ENCODE assay signal across 17 cellular contexts in the genomic region with DNA sequence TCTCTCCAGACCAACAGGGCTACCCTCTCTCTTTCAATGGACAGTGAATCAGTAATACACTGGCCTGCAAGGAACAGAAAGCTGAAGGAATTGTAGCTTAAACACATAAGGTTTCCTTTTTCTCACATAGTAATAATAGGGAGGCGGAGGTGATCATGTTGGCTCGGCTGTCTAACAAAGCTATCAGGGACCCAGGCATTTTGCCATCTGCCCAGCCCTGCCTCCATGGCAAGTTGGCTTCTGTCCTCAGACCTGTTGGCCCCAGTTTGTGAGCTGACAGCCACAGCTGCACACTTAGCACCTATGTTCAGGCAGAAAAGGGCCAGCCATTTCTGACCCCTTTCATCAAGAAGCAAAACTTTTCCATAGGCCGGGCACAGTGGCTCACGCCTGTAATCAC. TPM values are rescaled to one million over a fixed set of nuclear protein-coding genes. Genes with fewer than 3 reads are reported as not detected.
DNase-seq lines count a peak whose midpoint lies in the region; ATAC-seq, FAIRE-seq and TF ChIP-seq lines count a peak whose summit lies in the region.
"Had no signal": no experiment of that assay in that cellular context is flagged by ENCODE, and none has a peak within 500 bp of the region (broad histone marks: within the 10 kb centered on the region; RNA-seq: fewer than 3 reads in every experiment).

No MANE protein-coding gene starts in this region.

- CTCF ChIA-PET in activated CD4-positive, alpha-beta T cell treated with anti-CD3 and anti-CD28 coated beads for 36 hours (lab: Charles Lee), result interaction anchor here (0.5 to 0.8 kb wide), 2 partner anchors 83 to 277 kb away, joined by 3 read pairs; no protein-coding TSS in a partner anchor

- H3K27ac ChIP-seq in pancreas (no peak overlapping the region), upper lobe of right lung (no peak overlapping the region), smooth muscle cell (ENCODE audit: low read depth) (no peak overlapping the region)

- H3K9me3 ChIP-seq in pancreas (no peaks in the 10 kb centered on the region), upper lobe of right lung (no peaks in the 10 kb centered on the region), smooth muscle cell (replicated peaks; ENCODE audit: low read depth) (no peaks in the 10 kb centered on the region)

- no peak for ATAC-seq in activated CD4-positive, alpha-beta T cell treated with anti-CD3 and anti-CD28 coated beads for 36 hours
- ATAC-seq in left ventricle myocardium superior (peak; percentile 81), pancreas (peak; percentile 76 to 91 (median 88)), upper lobe of right lung (no peak)

- TF ChIP-seq CTCF in pancreas (IDR thresholded peaks at IDR 0.05) (no peak), upper lobe of right lung (IDR thresholded peaks at IDR 0.05) (no peak), smooth muscle cell (IDR thresholded peaks at IDR 0.05; ENCODE audit: borderline replicate concordance, insufficient read depth, poor library complexity, severe bottlenecking) (no peak)

- no peaks in the 10 kb centered on the region for H3K79me2 ChIP-seq in smooth muscle cell (ENCODE audit: low read depth)

- H3K36me3 Mint-ChIP-seq in activated CD4-positive, alpha-beta T cell treated with anti-CD3 and anti-CD28 coated beads for 36 hours (ENCODE audit: low read depth), result no peaks in the 10 kb centered on the region
- H3K36me3 Mint-ChIP-seq in activated CD4-positive, alpha-beta T cell treated with anti-CD3 and anti-CD28 coated beads, Interleukin-2, amount 10 ng/mL, durations not matched to agents 24 days and 14 days (ENCODE audit: low read depth), result no peaks in the 10 kb centered on the region

- H4K20me1 ChIP-seq in smooth muscle cell (ENCODE audit: low read depth), result no peaks in the 10 kb centered on the region

- H3K4me3 Mint-ChIP-seq in activated CD4-positive, alpha-beta T cell treated with anti-CD3 and anti-CD28 coated beads for 36 hours, result no peak overlapping the region
- H3K4me3 Mint-ChIP-seq in activated CD4-positive, alpha-beta T cell treated with anti-CD3 and anti-CD28 coated beads, Interleukin-2, amount 10 ng/mL, durations not matched to agents 24 days and 14 days, result no peak overlapping the region
- H3K4me3 Mint-ChIP-seq: H9 had no signal

- H3K4me3 ChIP-seq in pancreas (no peak overlapping the region), upper lobe of right lung (no peak overlapping the region), smooth muscle cell (no peak overlapping the region)
- H3K4me3 ChIP-seq: BLaER1 treated with 17β-estradiol and CSF1 and Interleukin-3, amounts not matched to agents 10 nM and 100 nM had no signal

- intact Hi-C loops in activated CD4-positive, alpha-beta T cell treated with anti-CD3 and anti-CD28 coated beads for 36 hours (cut with DNase I, micrococcal nuclease), result no loop called here
- intact Hi-C loops in activated CD4-positive, alpha-beta T cell treated with anti-CD3 and anti-CD28 coated beads, Interleukin-2, amount 10 ng/mL, durations not matched to agents 24 days and 14 days (cut with micrococcal nuclease), result no loop called here
- intact Hi-C loops in left ventricle myocardium superior (cut with micrococcal nuclease) (no loop called here), pancreas (cut with DNase I) (no loop called here), upper lobe of right lung (cut with DNase I) (no loop called here)

- no peaks in the 10 kb centered on the region for H3K4me1 Mint-ChIP-seq in activated CD4-positive, alpha-beta T cell treated with anti-CD3 and anti-CD28 coated beads for 36 hours
- peaks cover 2% of the 10 kb centered on the region for H3K4me1 Mint-ChIP-seq in activated CD4-positive, alpha-beta T cell treated with anti-CD3 and anti-CD28 coated beads, Interleukin-2, amount 10 ng/mL, durations not matched to agents 24 days and 14 days

- H2AFZ ChIP-seq in smooth muscle cell (ENCODE audit: low read depth), result no peak overlapping the region

- POLR2A ChIA-PET in activated CD4-positive, alpha-beta T cell treated with anti-CD3 and anti-CD28 coated beads for 36 hours (lab: Charles Lee), result no interaction called here

- 27 to 35% methylated on average over 4 of the region's 4 CpGs for WGBS in pancreas, 2 donors
- WGBS in smooth muscle cell (ENCODE audit: low lambda C conversion rate), result 98% methylated on average over 4 of the region's 4 CpGs

- H3K4me2 ChIP-seq in smooth muscle cell, result no peak overlapping the region

- H3K27me3 ChIP-seq in pancreas (no peaks in the 10 kb centered on the region), upper lobe of right lung (peaks cover 5% of the 10 kb centered on the region), smooth muscle cell (ENCODE audit: low read depth) (no peaks in the 10 kb centered on the region)
- H3K27me3 ChIP-seq: BLaER1 treated with 17β-estradiol and CSF1 and Interleukin-3, amounts not matched to agents 10 nM and 100 nM had no signal

- no peaks in the 10 kb centered on the region for H3F3A ChIP-seq in smooth muscle cell (ENCODE audit: low read depth)

- FAIRE-seq in pancreas (lab: Jason Lieb, UNC) (no peak), urothelium cell line (lab: Jason Lieb, UNC) (no peak)

- no peak overlapping the region for H3K27ac Mint-ChIP-seq in activated CD4-positive, alpha-beta T cell treated with anti-CD3 and anti-CD28 coated beads for 36 hours
- no peak overlapping the region for H3K27ac Mint-ChIP-seq in activated CD4-positive, alpha-beta T cell treated with anti-CD3 and anti-CD28 coated beads, Interleukin-2, amount 10 ng/mL, durations not matched to agents 24 days and 14 days

- H3K9me3 Mint-ChIP-seq in activated CD4-positive, alpha-beta T cell treated with anti-CD3 and anti-CD28 coated beads for 36 hours (ENCODE audit: low read depth), result no peaks in the 10 kb centered on the region
- no peaks in the 10 kb centered on the region for H3K9me3 Mint-ChIP-seq in activated CD4-positive, alpha-beta T cell treated with anti-CD3 and anti-CD28 coated beads, Interleukin-2, amount 10 ng/mL, durations not matched to agents 24 days and 14 days

- H3K4me1 ChIP-seq in pancreas, result no peaks in the 10 kb centered on the region
- H3K4me1 ChIP-seq in upper lobe of right lung, result no peaks in the 10 kb centered on the region
- peaks cover 6% of the 10 kb centered on the region for H3K4me1 ChIP-seq in smooth muscle cell (ENCODE audit: low read depth)

- H3K27me3 Mint-ChIP-seq in activated CD4-positive, alpha-beta T cell treated with anti-CD3 and anti-CD28 coated beads for 36 hours, result peaks cover 7% of the 10 kb centered on the region
- peaks cover 5% of the 10 kb centered on the region for H3K27me3 Mint-ChIP-seq in activated CD4-positive, alpha-beta T cell treated with anti-CD3 and anti-CD28 coated beads, Interleukin-2, amount 10 ng/mL, durations not matched to agents 24 days and 14 days

- peak; percentile 1 for DNase-seq in activated CD4-positive, alpha-beta T cell treated with anti-CD3 and anti-CD28 coated beads for 36 hours
- no peak for DNase-seq in activated CD4-positive, alpha-beta T cell treated with anti-CD3 and anti-CD28 coated beads, Interleukin-2, amount 10 ng/mL, durations not matched to agents 24 days and 14 days
- peak; percentile 77 for DNase-seq in left ventricle myocardium superior
- peak in 5 of 6 donors; percentile 78 to 90 (median 83) for DNase-seq in pancreas
- DNase-seq in upper lobe of right lung, result peak; percentile 23
- no peak for DNase-seq in urothelium cell line (ENCODE audit: low spot score)
- no peak for DNase-seq in smooth muscle cell (lab: John Stamatoyannopoulos, UW; ENCODE audit: unreplicated experiment)
- DNase-seq in NOMO-1 treated with DMSO at 0.1 percent for 48 hours (lab: John Stamatoyannopoulos, UW; ENCODE audit: unreplicated experiment), result no peak
- DNase-seq: DMS153, EL, NCI-H1417, NCI-H2029, NCI-H510A had no signal

- no peak overlapping the region for H3K9ac ChIP-seq in smooth muscle cell (ENCODE audit: low read depth)
- H3K9ac ChIP-seq: BLaER1 treated with 17β-estradiol and CSF1 and Interleukin-3, amounts not matched to agents 10 nM and 100 nM had no signal

- H3K36me3 ChIP-seq in pancreas (no peaks in the 10 kb centered on the region), upper lobe of right lung (no peaks in the 10 kb centered on the region), smooth muscle cell (ENCODE audit: low read depth) (no peaks in the 10 kb centered on the region)
- H3K36me3 ChIP-seq: BLaER1 treated with 17β-estradiol and CSF1 and Interleukin-3, amounts not matched to agents 10 nM and 100 nM had no signal

RNA-seq across cellular contexts. Expression of gene CHRNG, which starts 2.0 kb away (rescaled TPM):
- total RNA-seq in activated CD4-positive, alpha-beta T cell treated with anti-CD3 and anti-CD28 coated beads for 36 hours, result not detected
- total RNA-seq in activated CD4-positive, alpha-beta T cell treated with anti-CD3 and anti-CD28 coated beads, Interleukin-2, amount 10 ng/mL, durations not matched to agents 24 days and 14 days, result not detected in 2 replicates
- total RNA-seq in left ventricle myocardium superior, result not detected
- not detected for total RNA-seq in pancreas
- polyA plus RNA-seq in pancreas, result not detected
- not detected for total RNA-seq in upper lobe of right lung
- total RNA-seq in smooth muscle cell, result 0.58 TPM in 1 of 2 replicates, not detected in the other
- 0.84 TPM in 1 of 2 replicates, not detected in the other for polyA plus RNA-seq in smooth muscle cell
- total RNA-seq: A172, H9, RPMI7951 had no signal

RNA-seq across cellular contexts. Expression of gene CHRND, which starts 11.5 kb away (rescaled TPM):
- not detected for total RNA-seq in activated CD4-positive, alpha-beta T cell treated with anti-CD3 and anti-CD28 coated beads for 36 hours
- total RNA-seq in activated CD4-positive, alpha-beta T cell treated with anti-CD3 and anti-CD28 coated beads, Interleukin-2, amount 10 ng/mL, durations not matched to agents 24 days and 14 days, result not detected in 2 replicates
- total RNA-seq in left ventricle myocardium superior, result not detected
- total RNA-seq in pancreas, result under 1 TPM in 2 of 6 donors, not detected in 4; 0.12 to 0.22 TPM
- under 1 TPM in 1 of 2 donors, not detected in 1; 0.07 TPM for polyA plus RNA-seq in pancreas
- not detected for total RNA-seq in upper lobe of right lung
- total RNA-seq in smooth muscle cell, result not detected in 2 replicates
- polyA plus RNA-seq in smooth muscle cell, result not detected in 2 replicates
- total RNA-seq: A172, H9, RPMI7951 had no signal

RNA-seq across cellular contexts. Expression of gene TIGD1, which starts 12.9 kb away (rescaled TPM):
- 1 to 10 TPM; 7.6 to 7.9 TPM for total RNA-seq in activated CD4-positive, alpha-beta T cell treated with anti-CD3 and anti-CD28 coated beads for 36 hours
- 8.5 and 9.4 TPM in 2 replicates for total RNA-seq in activated CD4-positive, alpha-beta T cell treated with anti-CD3 and anti-CD28 coated beads, Interleukin-2, amount 10 ng/mL, durations not matched to agents 24 days and 14 days
- 1.7 TPM for total RNA-seq in left ventricle myocardium superior
- 1 to 10 TPM in 5 of 6 donors, under 1 TPM in 1; 0.88 to 2.8 (median 2.0) TPM for total RNA-seq in pancreas
- 1 to 10 TPM; 2.8 to 5.9 TPM for polyA plus RNA-seq in pancreas
- total RNA-seq in upper lobe of right lung, result 3.9 TPM
- 7.4 and 8.1 TPM in 2 replicates for total RNA-seq in smooth muscle cell
- 1.9 and 2.9 TPM in 2 replicates for polyA plus RNA-seq in smooth muscle cell

RNA-seq across cellular contexts. Expression of gene EIF4E2, which starts 13.0 kb away (rescaled TPM):
- total RNA-seq in activated CD4-positive, alpha-beta T cell treated with anti-CD3 and anti-CD28 coated beads for 36 hours, result 10 to 100 TPM; 57.0 to 68.0 TPM
- 89.9 and 93.2 TPM in 2 replicates for total RNA-seq in activated CD4-positive, alpha-beta T cell treated with anti-CD3 and anti-CD28 coated beads, Interleukin-2, amount 10 ng/mL, durations not matched to agents 24 days and 14 days
- total RNA-seq in left ventricle myocardium superior, result 40.7 TPM
- total RNA-seq in pancreas, result 10 to 100 TPM; 17.8 to 33.0 (median 22.8) TPM
- 10 to 100 TPM; 28.0 to 31.1 TPM for polyA plus RNA-seq in pancreas
- 68.0 TPM for total RNA-seq in upper lobe of right lung
- total RNA-seq in smooth muscle cell, result 83.1 and 110 TPM in 2 replicates
- polyA plus RNA-seq in smooth muscle cell, result 189 and 194 TPM in 2 replicates

RNA-seq across cellular contexts. Expression of gene PRSS56, which starts 17.3 kb away (rescaled TPM):
- total RNA-seq in activated CD4-positive, alpha-beta T cell treated with anti-CD3 and anti-CD28 coated beads for 36 hours, result not detected
- total RNA-seq in activated CD4-positive, alpha-beta T cell treated with anti-CD3 and anti-CD28 coated beads, Interleukin-2, amount 10 ng/mL, durations not matched to agents 24 days and 14 days, result not detected in 2 replicates
- total RNA-seq in left ventricle myocardium superior (0.15 TPM), pancreas (not detected), upper lobe of right lung (not detected), smooth muscle cell (not detected in 2 replicates)
- polyA plus RNA-seq in pancreas (under 1 TPM in 1 of 2 donors, not detected in 1; 0.02 TPM), smooth muscle cell (0.24 TPM in 1 of 2 replicates, not detected in the other)
- total RNA-seq: A172, H9, RPMI7951 had no signal

Comparison
In these comparisons a context has a peak if more than half of its experiments do, and no peak if none do; other contexts are left out.
1. DNase-seq: peak in activated CD4-positive, alpha-beta T cell treated with anti-CD3 and anti-CD28 coated beads for 36 hours (single experiment), left ventricle myocardium superior (single experiment), pancreas (5 of 6) and upper lobe of right lung (single experiment); none in activated CD4-positive, alpha-beta T cell treated with anti-CD3 and anti-CD28 coated beads, Interleukin-2, amount 10 ng/mL, durations not matched to agents 24 days and 14 days (single experiment), urothelium cell line (single experiment), smooth muscle cell (single experiment) and NOMO-1 treated with DMSO at 0.1 percent for 48 hours (single experiment).
2. ATAC-seq: peak in left ventricle myocardium superior (single experiment) and pancreas (4 of 4); none in activated CD4-positive, alpha-beta T cell treated with anti-CD3 and anti-CD28 coated beads for 36 hours (single experiment) and upper lobe of right lung (single experiment).